ENCODE assay signal across 8 cellular contexts in the genomic region with DNA sequence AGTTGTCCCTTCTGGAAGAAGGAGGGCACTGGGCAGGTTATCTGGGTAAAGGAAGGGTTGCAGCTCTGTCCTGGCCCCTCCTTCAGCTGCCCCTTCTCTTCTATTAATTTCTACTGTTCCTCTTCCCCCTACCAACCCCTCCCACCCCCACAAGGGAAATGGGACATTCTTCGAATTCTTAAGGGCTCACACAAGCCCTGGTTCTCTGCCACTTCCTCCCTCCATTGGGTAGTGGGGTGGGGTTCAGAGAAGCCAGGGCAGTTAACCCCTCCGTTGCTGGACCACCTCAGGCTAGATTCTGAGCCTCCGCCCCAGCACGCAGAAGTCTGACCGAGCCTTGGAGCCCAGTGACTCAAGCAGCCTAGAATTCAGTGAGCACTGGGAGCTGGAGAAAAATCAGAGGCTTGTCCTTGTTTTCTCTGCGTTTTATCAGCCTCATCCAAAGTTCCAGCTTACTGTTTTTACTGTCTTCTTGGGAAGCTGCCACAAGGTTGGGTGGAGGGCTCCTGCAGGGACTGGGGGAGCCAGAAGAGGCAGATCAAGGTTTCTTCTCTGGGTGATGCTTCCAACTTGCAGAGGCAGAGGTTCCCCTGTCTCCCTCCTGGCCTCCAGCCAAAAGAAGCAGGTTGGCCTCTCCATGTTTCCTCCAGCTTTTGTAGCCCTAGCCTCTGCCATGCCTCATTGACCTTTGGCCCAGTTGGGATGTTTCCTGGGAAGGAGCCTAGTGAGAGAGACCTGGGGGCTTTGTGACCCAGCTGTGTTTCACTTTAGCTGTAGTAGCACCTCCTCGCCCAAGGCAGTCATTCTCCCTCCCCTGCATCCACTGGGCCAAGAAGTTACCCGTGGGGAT. TPM values are rescaled to one million over a fixed set of nuclear protein-coding genes. Genes with fewer than 3 reads are reported as not detected.
DNase-seq lines count a peak whose midpoint lies in the region; ATAC-seq and TF ChIP-seq lines count a peak whose summit lies in the region.

No MANE protein-coding gene starts in this region.

- peaks cover 93% of the 10 kb centered on the region for H3K4me1 Mint-ChIP-seq in Calu3 (ENCODE audit: low read depth, unreplicated experiment)

- H3K4me3 ChIP-seq in NB4 (ENCODE audit: low read depth, low read length) (no peak overlapping the region), left lung (no peak overlapping the region), transverse colon (no peak overlapping the region)

- ATAC-seq in left lung (peak; percentile 60), HG03378 (IDR thresholded peaks at IDR 0.05; ENCODE audit: unreplicated experiment) (no peak)

- intact Hi-C loops in Calu3 (cut with micrococcal nuclease; ENCODE audit: unreplicated experiment): no loop called here
- intact Hi-C loops in left lung (cut with DNase I): no loop called here
- intact Hi-C loops in transverse colon (cut with DNase I; ENCODE audit: low total_unique reads): no loop called here

- H3K27me3 ChIP-seq in left lung (no peaks in the 10 kb centered on the region), transverse colon (no peaks in the 10 kb centered on the region)

- TF ChIP-seq CTCF in Calu3 (IDR thresholded peaks at IDR 0.05; ENCODE audit: unreplicated experiment) (no peak), NB4 (IDR thresholded peaks at IDR 0.05; ENCODE audit: low read depth, low read length) (no peak), left lung (IDR thresholded peaks at IDR 0.05) (no peak), transverse colon (IDR thresholded peaks at IDR 0.05) (no peak)

- peaks cover 60 to 100% of the 10 kb centered on the region in 2 donors for H3K4me1 ChIP-seq in left lung
- H3K4me1 ChIP-seq in transverse colon: peaks cover 55 to 99% (median 73%) of the 10 kb centered on the region in 4 donors

- no peak for TF ChIP-seq EP300 in transverse colon (IDR thresholded peaks at IDR 0.05; ENCODE audit: low read depth)

- TF ChIP-seq POLR2A in NB4 (IDR thresholded peaks at IDR 0.05; ENCODE audit: extremely low read depth, insufficient read length) (no peak), transverse colon (IDR thresholded peaks at IDR 0.05) (no peak)

- peak overlapping the region; percentile 63 for H3K4me3 Mint-ChIP-seq in Calu3 (ENCODE audit: low read depth, unreplicated experiment)

- no TSS peak for BruUV-seq in Calu3 (replicated peaks; lab: Mats Ljungman, UMichigan)

- no peaks in the 10 kb centered on the region for H3K9me3 Mint-ChIP-seq in Calu3 (ENCODE audit: low read depth, unreplicated experiment)

- H3K27ac Mint-ChIP-seq in Calu3 (ENCODE audit: unreplicated experiment): peak overlapping the region; percentile 82

- 0 to 37% methylated on average over 1 to 8 of the region's 8 CpGs for WGBS in transverse colon (ENCODE audit: low coverage in 1 of 2), 2 donors

- H3K9me3 ChIP-seq in left lung (no peaks in the 10 kb centered on the region), transverse colon (no peaks in the 10 kb centered on the region)

- H3K36me3 Mint-ChIP-seq in Calu3 (ENCODE audit: insufficient read depth, unreplicated experiment): peaks cover 92% of the 10 kb centered on the region

- H3K27ac ChIP-seq in left lung (peak overlapping the region; percentile 71 to 73), transverse colon (peak overlapping the region; percentile 25 to 73 (median 53))

- CTCF ChIA-PET in Calu3 (lab: Charles Lee): interaction anchor here (0.6 to 4.1 kb wide), 4 partner anchors 11 to 284 kb away, joined by 6 to 38 read pairs (median 8); partner anchors contain the start of gene LASP1

- H3K36me3 ChIP-seq in left lung: peaks cover 0 to 61% of the 10 kb centered on the region in 2 donors
- H3K36me3 ChIP-seq in transverse colon: peaks cover 0 to 7% (median 3%) of the 10 kb centered on the region in 4 donors

- DNase-seq in Calu3: peak; percentile 93
- peak; percentile 34 for DNase-seq in NB4 (ENCODE audit: low read depth)
- DNase-seq in central memory CD4-positive, alpha-beta T cell: peak; percentile 23
- DNase-seq in left lung: no peak
- peak; percentile 41 for DNase-seq in transverse colon
- no peak for DNase-seq in NCI-H446 treated with DMSO at 0.1 percent for 48 hours (lab: John Stamatoyannopoulos, UW)
- no peak for DNase-seq in activated CD4-positive, alpha-beta T cell treated with anti-CD3 and anti-CD28 coated beads for 1 hour

- in situ Hi-C loops in transverse colon (cut with MboI; ENCODE audit: low pct_ligation_motif_present in 1 of 4, low pct_unique_long_range_greater_than_20kb in 1 of 4, low sequenced_read_pairs in 3 of 4): no loop called here

- no peaks in the 10 kb centered on the region for H3K27me3 Mint-ChIP-seq in Calu3 (ENCODE audit: unreplicated experiment)

RNA-seq across cellular contexts. Expression of gene LASP1, which starts 10.2 kb away (rescaled TPM):
- total RNA-seq in Calu3 (2022) (479 and 558 TPM in 2 replicates), left lung (100 to 1,000 TPM; 163 to 172 TPM), transverse colon (100 to 1,000 TPM; 117 to 553 (median 307) TPM)

RNA-seq across cellular contexts. Expression of gene RPL23, which starts 26.6 kb away (rescaled TPM):
- total RNA-seq in Calu3 (2022) (3,443 and 3,829 TPM in 2 replicates), left lung (1,000 to 10,000 TPM; 1,144 to 1,160 TPM), transverse colon (1,000 to 10,000 TPM in 1 of 4 donors, 100 to 1,000 TPM in 3; 386 to 1,109 (median 710) TPM)

RNA-seq across cellular contexts. Expression of gene CWC25, which starts 55.0 kb away (rescaled TPM):
- total RNA-seq in Calu3 (2022): 77.8 and 78.9 TPM in 2 replicates
- total RNA-seq in left lung: 10 to 100 TPM; 15.0 to 22.3 TPM
- 10 to 100 TPM; 22.1 to 97.3 (median 37.5) TPM for total RNA-seq in transverse colon

Comparison
In these comparisons a context has a peak if more than half of its experiments do, and no peak if none do; other contexts are left out.
1. DNase-seq: peak in Calu3 (single experiment), NB4 (single experiment), central memory CD4-positive, alpha-beta T cell (single experiment) and transverse colon (single experiment); none in left lung (0 of 2), NCI-H446 treated with DMSO at 0.1 percent for 48 hours (single experiment) and activated CD4-positive, alpha-beta T cell treated with anti-CD3 and anti-CD28 coated beads for 1 hour (single experiment).